In genomic region chr5:149598966-149599365, GRCh38 we compare ENCODE assay signal across 20 cellular contexts.
"Had no signal": no experiment of that assay in that cellular context is flagged by ENCODE, and none has a peak within 500 bp of the region (broad histone marks: within the 10 kb centered on the region; RNA-seq: fewer than 3 reads in every experiment).

No MANE protein-coding gene starts in this region.

- H3K9me3 ChIP-seq: sigmoid colon, uterus had no signal

- H3K4me2 ChIP-seq: smooth muscle cell had no signal

- H3K36me3 Mint-ChIP-seq: activated naive CD4-positive, alpha-beta T cell treated with anti-CD3 and anti-CD28 coated beads, Interleukin-2, amount 50 U/mL, for 72 hours; naive B cell; stimulated activated naive B cell treated with anti-CD40 and anti-IgM and Interleukin-4, amounts not matched to agents 10 μg/mL and 1 μg/mL and 100 μg/mL, for 72 hours had no signal

- H3K9me3 Mint-ChIP-seq: activated naive CD4-positive, alpha-beta T cell treated with anti-CD3 and anti-CD28 coated beads, Interleukin-2, amount 50 U/mL, for 72 hours; brain; stimulated activated naive B cell treated with anti-CD40 and anti-IgM and Interleukin-4, amounts not matched to agents 10 μg/mL and 1 μg/mL and 100 μg/mL, for 72 hours had no signal

- H3K27ac Mint-ChIP-seq: activated naive CD4-positive, alpha-beta T cell treated with anti-CD3 and anti-CD28 coated beads, Interleukin-2, amount 50 U/mL, for 72 hours; brain; stimulated activated naive B cell treated with anti-CD40 and anti-IgM and Interleukin-4, amounts not matched to agents 10 μg/mL and 1 μg/mL and 100 μg/mL, for 72 hours had no signal

- H3K4me3 ChIP-seq: lung, sigmoid colon, smooth muscle cell, uterus had no signal

- H3K27me3 Mint-ChIP-seq: naive B cell; stimulated activated naive B cell treated with anti-CD40 and anti-IgM and Interleukin-4, amounts not matched to agents 10 μg/mL and 1 μg/mL and 100 μg/mL, for 72 hours had no signal

- H3K27ac ChIP-seq: sigmoid colon, uterus had no signal

- H3K27me3 ChIP-seq: sigmoid colon, uterus had no signal

- H3K4me1 ChIP-seq: uterus had no signal

- DNase-seq: activated T-cell treated with anti-CD3 and anti-CD28 coated beads, Interleukin-2, amount 50 U/mL, for 1 hour; aorta; dermis blood vessel endothelial cell; effector CD8-positive, alpha-beta T cell; hypothalamus; kidney; naive B cell; occipital lobe; sigmoid colon; stimulated activated CD4-positive, alpha-beta T cell treated with anti-CD3 and anti-CD28 coated beads, Interleukin-15, amount 100 ng/mL, for 24 hours; stimulated activated CD8-positive, alpha-beta memory T cell treated with anti-CD3 and anti-CD28 coated beads, Interleukin-4, amount 100 ng/mL, for 48 hours; stimulated activated naive B cell treated with anti-CD40 and anti-IgM and Interleukin-4, amounts not matched to agents 10 μg/mL and 1 μg/mL and 100 μg/mL, for 72 hours; T-helper 9 cell; trophoblast cell; uterus had no signal

- ATAC-seq: activated naive CD4-positive, alpha-beta T cell treated with anti-CD3 and anti-CD28 coated beads, Interleukin-2, amount 50 U/mL, for 72 hours; esophagus mucosa; stimulated activated naive B cell treated with anti-CD40 and anti-IgM and Interleukin-4, amounts not matched to agents 10 μg/mL and 1 μg/mL and 100 μg/mL, for 72 hours had no signal

- H3K4me3 Mint-ChIP-seq: brain; stimulated activated naive B cell treated with anti-CD40 and anti-IgM and Interleukin-4, amounts not matched to agents 10 μg/mL and 1 μg/mL and 100 μg/mL, for 72 hours had no signal

- H3K36me3 ChIP-seq: uterus had no signal
